Comparison of ENCODE assay signal across 9 cellular contexts in the genomic region with DNA sequence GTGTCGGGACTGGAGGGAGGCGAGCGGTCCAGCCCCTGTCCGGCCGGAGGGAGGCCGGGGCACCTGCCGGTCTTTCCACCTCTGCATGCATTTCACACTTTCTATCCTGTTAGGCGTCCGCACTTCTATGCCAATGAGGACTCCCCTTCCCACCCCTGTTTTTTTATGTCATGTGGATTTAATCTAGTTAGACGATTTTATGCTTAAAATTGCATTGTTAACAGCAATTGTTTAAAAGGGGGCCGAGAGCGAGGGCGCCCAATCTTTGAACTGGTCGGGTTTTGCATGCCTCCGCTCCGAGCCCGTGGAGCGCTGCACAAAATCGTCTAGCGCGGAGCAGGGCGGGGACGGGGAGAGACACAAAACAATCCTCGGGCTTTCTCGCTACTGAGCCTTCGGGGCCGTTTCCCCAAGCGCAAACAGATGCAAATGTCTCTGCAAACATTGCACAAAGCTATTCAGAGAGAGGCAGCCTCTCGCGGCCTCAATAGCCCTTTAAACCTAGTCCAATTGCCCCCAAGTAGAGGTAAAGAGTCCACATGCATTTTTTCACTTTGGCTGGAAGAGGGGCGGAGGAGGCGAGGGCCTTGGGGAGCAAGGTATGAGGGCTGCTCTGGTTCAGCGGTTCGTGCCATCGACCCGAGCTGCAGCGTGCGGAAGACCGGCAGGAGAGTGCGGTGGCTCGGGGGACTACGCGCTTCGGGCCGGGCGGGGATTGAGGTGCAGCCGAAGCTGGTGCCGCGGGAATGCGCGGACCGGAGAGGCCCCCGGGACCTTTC. TPM values are rescaled to one million over a fixed set of nuclear protein-coding genes. Genes with fewer than 3 reads are reported as not detected.
DNase-seq lines count a peak whose midpoint lies in the region; ATAC-seq and TF ChIP-seq lines count a peak whose summit lies in the region.
"Had no signal": no experiment of that assay in that cellular context is flagged by ENCODE, and none has a peak within 500 bp of the region (broad histone marks: within the 10 kb centered on the region; RNA-seq: fewer than 3 reads in every experiment).

No MANE protein-coding gene starts in this region.

- H3K9me3 ChIP-seq in colonic mucosa, result no peaks in the 10 kb centered on the region
- no peaks in the 10 kb centered on the region for H3K9me3 ChIP-seq in aorta (ENCODE audit: control insufficient read depth, low read length)

- H3K4me3 ChIP-seq in colonic mucosa, result peak overlapping the region; percentile 13
- H3K4me3 ChIP-seq in aorta (ENCODE audit: low read length in 2 of 2), result peak overlapping the region; percentile 5 to 73

- no peak overlapping the region for H3K9ac ChIP-seq in colonic mucosa (ENCODE audit: low read depth in 2 of 2, low read length in 2 of 2)

- WGBS in aorta, 2 donors, result 1 to 3% methylated on average over 53 of the region's 53 CpGs

- H3K9me3 Mint-ChIP-seq in stimulated activated naive CD8-positive, alpha-beta T cell treated with anti-CD3 and anti-CD28 coated beads, Interleukin-15, Interleukin-2, amounts not matched to agents 100 ng/mL and 50 ng/mL, for 24 hours, result no peaks in the 10 kb centered on the region
- no peaks in the 10 kb centered on the region for H3K9me3 Mint-ChIP-seq in stimulated activated naive CD8-positive, alpha-beta T cell treated with anti-CD3 and anti-CD28 coated beads, Interleukin-15, amount 100 ng/mL, for 72 hours
- peaks cover 2% of the 10 kb centered on the region for H3K9me3 Mint-ChIP-seq in nephron

- no peaks in the 10 kb centered on the region for H3K36me3 Mint-ChIP-seq in stimulated activated naive CD8-positive, alpha-beta T cell treated with anti-CD3 and anti-CD28 coated beads, Interleukin-15, Interleukin-2, amounts not matched to agents 100 ng/mL and 50 ng/mL, for 24 hours (ENCODE audit: low read depth)
- no peaks in the 10 kb centered on the region for H3K36me3 Mint-ChIP-seq in nephron (ENCODE audit: low read depth)

- H3K4me1 ChIP-seq in colonic mucosa, result no peaks in the 10 kb centered on the region
- no peaks in the 10 kb centered on the region for H3K4me1 ChIP-seq in aorta (ENCODE audit: control insufficient read depth in 1 of 2, insufficient read depth in 2 of 2, low read length in 2 of 2)
- H3K4me1 ChIP-seq in foreskin keratinocyte, result peaks cover 29% of the 10 kb centered on the region

- H3K4me3 Mint-ChIP-seq in stimulated activated naive CD8-positive, alpha-beta T cell treated with anti-CD3 and anti-CD28 coated beads, Interleukin-15, Interleukin-2, amounts not matched to agents 100 ng/mL and 50 ng/mL, for 24 hours, result peak overlapping the region; percentile 23
- peak overlapping the region in 1 of 2 donors; percentile 61 for H3K4me3 Mint-ChIP-seq in stimulated activated naive CD8-positive, alpha-beta T cell treated with anti-CD3 and anti-CD28 coated beads, Interleukin-15, amount 100 ng/mL, for 72 hours
- H3K4me3 Mint-ChIP-seq in nephron, result peak overlapping the region; percentile 80 to 86 (median 86)

- intact Hi-C loops in colonic mucosa (cut with DNase I) (no loop called here), aorta (cut with DNase I) (no loop called here)

- H3K27me3 ChIP-seq in colonic mucosa, result peaks cover 60% of the 10 kb centered on the region
- no peaks in the 10 kb centered on the region for H3K27me3 ChIP-seq in aorta (ENCODE audit: control insufficient read depth in 1 of 2, insufficient read depth in 2 of 2, low read length in 1 of 2)
- peaks cover 11% of the 10 kb centered on the region for H3K27me3 ChIP-seq in foreskin keratinocyte

- H3K27ac ChIP-seq in colonic mucosa, result no peak overlapping the region
- no peak overlapping the region for H3K27ac ChIP-seq in aorta (ENCODE audit: low read depth in 1 of 2, low read length in 2 of 2)
- H3K27ac ChIP-seq in foreskin keratinocyte, result no peak overlapping the region

- DNase-seq in stimulated activated naive CD8-positive, alpha-beta T cell treated with anti-CD3 and anti-CD28 coated beads, Interleukin-15, amount 100 ng/mL, for 72 hours, result no peak
- DNase-seq in colonic mucosa (no peak), aorta (no peak), NOMO-1 treated with DMSO at 0.1 percent for 48 hours (lab: John Stamatoyannopoulos, UW; ENCODE audit: unreplicated experiment) (no peak), foreskin keratinocyte (no peak), left lobe of liver (ENCODE audit: low spot score) (no peak)
- DNase-seq: NCI-H2081 treated with DMSO at 0.1 percent for 48 hours had no signal

- H3K4me1 Mint-ChIP-seq in stimulated activated naive CD8-positive, alpha-beta T cell treated with anti-CD3 and anti-CD28 coated beads, Interleukin-15, Interleukin-2, amounts not matched to agents 100 ng/mL and 50 ng/mL, for 24 hours (ENCODE audit: low read depth), result peaks cover 9% of the 10 kb centered on the region
- H3K4me1 Mint-ChIP-seq in stimulated activated naive CD8-positive, alpha-beta T cell treated with anti-CD3 and anti-CD28 coated beads, Interleukin-15, amount 100 ng/mL, for 72 hours, result peaks cover 35% of the 10 kb centered on the region
- H3K4me1 Mint-ChIP-seq in nephron, result peaks cover 30% of the 10 kb centered on the region

- ATAC-seq in stimulated activated naive CD8-positive, alpha-beta T cell treated with anti-CD3 and anti-CD28 coated beads, Interleukin-15, amount 100 ng/mL, for 72 hours, result no peak
- ATAC-seq in aorta (ENCODE audit: low FRiP score) (no peak), foreskin keratinocyte (no peak), left lobe of liver (no peak)

- H3K27ac Mint-ChIP-seq in stimulated activated naive CD8-positive, alpha-beta T cell treated with anti-CD3 and anti-CD28 coated beads, Interleukin-15, Interleukin-2, amounts not matched to agents 100 ng/mL and 50 ng/mL, for 24 hours, result no peak overlapping the region
- no peak overlapping the region for H3K27ac Mint-ChIP-seq in stimulated activated naive CD8-positive, alpha-beta T cell treated with anti-CD3 and anti-CD28 coated beads, Interleukin-15, amount 100 ng/mL, for 72 hours
- H3K27ac Mint-ChIP-seq in nephron, result peak overlapping the region in 1 of 3 experiments; percentile 45

- H3K27me3 Mint-ChIP-seq in stimulated activated naive CD8-positive, alpha-beta T cell treated with anti-CD3 and anti-CD28 coated beads, Interleukin-15, Interleukin-2, amounts not matched to agents 100 ng/mL and 50 ng/mL, for 24 hours, result peaks cover 85% of the 10 kb centered on the region
- peaks cover 97% of the 10 kb centered on the region for H3K27me3 Mint-ChIP-seq in stimulated activated naive CD8-positive, alpha-beta T cell treated with anti-CD3 and anti-CD28 coated beads, Interleukin-15, amount 100 ng/mL, for 72 hours
- H3K27me3 Mint-ChIP-seq in nephron (ENCODE audit: low read depth), result peaks cover 99% of the 10 kb centered on the region

- H3K36me3 ChIP-seq in colonic mucosa (no peaks in the 10 kb centered on the region), aorta (ENCODE audit: control insufficient read depth in 1 of 2, insufficient read depth in 2 of 2, low read length in 1 of 2) (no peaks in the 10 kb centered on the region)

- TF ChIP-seq CTCF in colonic mucosa (IDR thresholded peaks at IDR 0.05) (no peak), nephron (IDR thresholded peaks at IDR 0.05; ENCODE audit: unreplicated experiment in 3 of 3) (no peak), foreskin keratinocyte (conservative IDR thresholded peaks at IDR 0.05) (no peak)

RNA-seq across cellular contexts. Expression of gene TIFAB, which starts 37.5 kb away (rescaled TPM):
- total RNA-seq in colonic mucosa, result under 1 TPM; 0.07 to 0.42 TPM
- under 1 TPM in 1 of 2 donors, not detected in 1; 0.24 TPM for total RNA-seq in aorta
- not detected for polyA plus RNA-seq in aorta
- total RNA-seq in foreskin keratinocyte, result not detected in 2 replicates
- not detected in 2 replicates for polyA plus RNA-seq in foreskin keratinocyte
- total RNA-seq in left lobe of liver, result not detected

RNA-seq across cellular contexts. Expression of gene DCANP1, which starts 42.5 kb away (rescaled TPM):
- total RNA-seq in colonic mucosa (not detected), aorta (not detected), foreskin keratinocyte (not detected in 2 replicates), left lobe of liver (not detected)
- polyA plus RNA-seq in aorta (under 1 TPM in 1 of 2 donors, not detected in 1; 0.10 TPM), foreskin keratinocyte (not detected in 2 replicates)

RNA-seq across cellular contexts. Expression of gene NEUROG1, which starts 46.1 kb away (rescaled TPM):
- total RNA-seq in colonic mucosa (not detected), aorta (not detected), foreskin keratinocyte (not detected in 2 replicates), left lobe of liver (not detected)
- polyA plus RNA-seq in aorta (not detected), foreskin keratinocyte (not detected in 2 replicates)
